ENCODE assay signal across 14 cellular contexts in genomic region chr17:82388223-82388921, GRCh38. TPM values are rescaled to one million over a fixed set of nuclear protein-coding genes. Genes with fewer than 3 reads are reported as not detected.
A peak's percentile ranks its signal among the peaks of the same experiment; 100 is the strongest.
DNase-seq lines count a peak whose midpoint lies in the region; ATAC-seq and TF ChIP-seq lines count a peak whose summit lies in the region.
"Had no signal": no experiment of that assay in that cellular context is flagged by ENCODE, and none has a peak within 500 bp of the region (broad histone marks: within the 10 kb centered on the region; RNA-seq: fewer than 3 reads in every experiment).

No MANE protein-coding gene starts in this region.

- in situ Hi-C loops in GM13977 (cut with MboI; ENCODE audit: low pct_unique_long_range_greater_than_20kb, low sequenced_read_pairs, unreplicated experiment) = no loop called here

- no peak overlapping the region for H2BK15ac ChIP-seq in mesenchymal stem cell (ENCODE audit: low read depth, poor library complexity, severe bottlenecking)

- no peak overlapping the region for H2AK5ac ChIP-seq in mesenchymal stem cell (ENCODE audit: low read length, severe bottlenecking)

- no peak overlapping the region for H2BK12ac ChIP-seq in mesenchymal stem cell (ENCODE audit: low read length in 2 of 2)

- H3K18ac ChIP-seq in mesenchymal stem cell (ENCODE audit: low read depth in 1 of 2, low read length in 2 of 2) = no peak overlapping the region

- H3K27me3 ChIP-seq in mesenchymal stem cell (ENCODE audit: control insufficient read depth in 1 of 2, insufficient read depth in 1 of 2, low read length in 2 of 2) = peaks cover 20 to 32% of the 10 kb centered on the region in 2 experiments

- H3K9me3 ChIP-seq in mesenchymal stem cell (ENCODE audit: control insufficient read depth, low read length) = no peaks in the 10 kb centered on the region
- H3K9me3 ChIP-seq: esophagus squamous epithelium had no signal

- TF ChIP-seq CTCF in LNCaP clone FGC (IDR thresholded peaks at IDR 0.05; ENCODE audit: control insufficient read depth, extremely low read depth, insufficient read depth) (0 out of 2 replicates have a peak, but pooled peaks have one; percentile 14), GM13977 (IDR thresholded peaks at IDR 0.05; ENCODE audit: extremely low read depth, insufficient read depth, missing control alignments) (no peak)

- no peak overlapping the region for H4K91ac ChIP-seq in mesenchymal stem cell (ENCODE audit: low read length)

- no peak overlapping the region for H3K14ac ChIP-seq in mesenchymal stem cell (ENCODE audit: low read length in 2 of 2)

- peaks cover 13 to 20% of the 10 kb centered on the region in 2 experiments for H3K36me3 ChIP-seq in mesenchymal stem cell (ENCODE audit: control insufficient read depth in 1 of 2, insufficient read depth in 2 of 2, low read depth in 1 of 2, low read length in 2 of 2)

- no peak overlapping the region for H2BK120ac ChIP-seq in mesenchymal stem cell (ENCODE audit: low read depth, low read length)

- H4K8ac ChIP-seq in mesenchymal stem cell (ENCODE audit: low read length) = peak overlapping the region; percentile 7

- no peak overlapping the region for H3K27ac ChIP-seq in mesenchymal stem cell (ENCODE audit: low read length, poor library complexity, severe bottlenecking)
- H3K27ac ChIP-seq: esophagus squamous epithelium, HL-60 had no signal

- no peak overlapping the region for H3K9ac ChIP-seq in mesenchymal stem cell (ENCODE audit: low read length)

- no peak overlapping the region for H3K4ac ChIP-seq in mesenchymal stem cell (ENCODE audit: low read depth in 1 of 2, low read length in 2 of 2)

- H3K79me1 ChIP-seq in mesenchymal stem cell (replicated peaks; ENCODE audit: low read length, poor library complexity, severe bottlenecking) = no peaks in the 10 kb centered on the region

- H3K4me2 ChIP-seq in mesenchymal stem cell (ENCODE audit: low read length, poor library complexity, severe bottlenecking) = no peak overlapping the region

- no peak for ATAC-seq in GM18861 (IDR thresholded peaks at IDR 0.05; ENCODE audit: unreplicated experiment)

- H3K4me3 ChIP-seq in LNCaP clone FGC (ENCODE audit: low read depth, low read length) = no peak overlapping the region
- no peak overlapping the region for H3K4me3 ChIP-seq in mesenchymal stem cell (ENCODE audit: insufficient read depth in 1 of 2, low read depth in 1 of 2, low read length in 2 of 2)
- H3K4me3 ChIP-seq: esophagus squamous epithelium had no signal

- no peak overlapping the region for H2BK5ac ChIP-seq in mesenchymal stem cell (ENCODE audit: low read depth, low read length, poor library complexity, severe bottlenecking)

- H3K4me1 ChIP-seq in mesenchymal stem cell (ENCODE audit: control insufficient read depth, insufficient read depth, low read depth, low read length) = peaks cover 21% of the 10 kb centered on the region

- 86% methylated on average over 28 of the region's 34 CpGs for WGBS in mesenchymal stem cell

- peak overlapping the region in 1 of 2 experiments; percentile 80 for H3K23ac ChIP-seq in mesenchymal stem cell (ENCODE audit: low read length in 2 of 2)

- DNase-seq in AG20443 (ENCODE audit: low spot score) = peak; percentile 61
- DNase-seq in LNCaP clone FGC (ENCODE audit: low read depth) = no peak
- peak; percentile 28 for DNase-seq in astrocyte of the hippocampus (ENCODE audit: low read depth, low spot score)
- no peak for DNase-seq in mesenchymal stem cell
- DNase-seq in NCI-H524 treated with DMSO at 0.1 percent for 48 hours (lab: John Stamatoyannopoulos, UW) = no peak
- DNase-seq in GM13977 (ENCODE audit: low spot score) = no peak
- DNase-seq in SIG-M5 (lab: John Stamatoyannopoulos, UW) = no peak
- DNase-seq: AML-193; DMS79; esophagus squamous epithelium; NCI-H2227 treated with DMSO at 0.1 percent for 48 hours; stimulated activated CD4-positive, alpha-beta T cell treated with anti-CD3 and anti-CD28 coated beads, Interleukin-2, amount 100 ng/mL, for 24 hours had no signal

- no peak overlapping the region for H2AFZ ChIP-seq in mesenchymal stem cell (ENCODE audit: low read depth, low read length)

RNA-seq across cellular contexts. Expression of gene UTS2R, which starts 16.8 kb away (rescaled TPM):
- polyA plus RNA-seq in mesenchymal stem cell (2013, experiment 1 of 2) = not detected
- polyA plus RNA-seq in mesenchymal stem cell (2013, experiment 2 of 2) = not detected

RNA-seq across cellular contexts. Expression of gene TEX19, which starts 29.3 kb away (rescaled TPM):
- 0.03 TPM for polyA plus RNA-seq in mesenchymal stem cell (2013, experiment 1 of 2)
- not detected for polyA plus RNA-seq in mesenchymal stem cell (2013, experiment 2 of 2)

RNA-seq across cellular contexts. Expression of gene HEXD, which starts 29.8 kb away (rescaled TPM):
- polyA plus RNA-seq in mesenchymal stem cell (2013, experiment 1 of 2) = 6.2 TPM
- 5.8 TPM for polyA plus RNA-seq in mesenchymal stem cell (2013, experiment 2 of 2)

RNA-seq across cellular contexts. Expression of gene OGFOD3, which starts 30.0 kb away (rescaled TPM):
- 15.4 TPM for polyA plus RNA-seq in mesenchymal stem cell (2013, experiment 1 of 2)
- polyA plus RNA-seq in mesenchymal stem cell (2013, experiment 2 of 2) = 16.0 TPM

RNA-seq across cellular contexts. Expression of gene SECTM1, which starts 54.8 kb away (rescaled TPM):
- polyA plus RNA-seq in mesenchymal stem cell (2013, experiment 1 of 2) = 3.1 TPM
- 3.2 TPM for polyA plus RNA-seq in mesenchymal stem cell (2013, experiment 2 of 2)

Comparison
In these comparisons a context has a peak if more than half of its experiments do, and no peak if none do; other contexts are left out.
1. DNase-seq: peak in AG20443 (single experiment) and astrocyte of the hippocampus (single experiment); none in LNCaP clone FGC (single experiment), mesenchymal stem cell (single experiment), NCI-H524 treated with DMSO at 0.1 percent for 48 hours (single experiment), GM13977 (single experiment) and SIG-M5 (single experiment).